1 cellular context compared by ENCODE assay signal in genomic region chr7:108226723-108227359, GRCh38.
TF ChIP-seq lines count a peak whose summit lies in the region.

No MANE protein-coding gene starts in this region.

TF ChIP-seq in K562, 482 proteins besides CTCF, POLR2A, EP300 and RAD21 (continued from another document):
- TF ChIP-seq ZBTB33 (CRISPR knock-in tag; IDR thresholded peaks at IDR 0.05) = no peak
- no peak for TF ChIP-seq HDAC3 (IDR thresholded peaks at IDR 0.05; ENCODE audit: borderline replicate concordance, partially characterized antibody)
- no peak for TF ChIP-seq BHLHE40 (IDR thresholded peaks at IDR 0.05; ENCODE audit: low read length)
- TF ChIP-seq SMARCE1 (IDR thresholded peaks at IDR 0.05) = peak; percentile 19; the same call in 1 of the 2 replicates
- TF ChIP-seq PHB2 (IDR thresholded peaks at IDR 0.05; ENCODE audit: low read depth) = no peak
- no peak for TF ChIP-seq THRA (IDR thresholded peaks at IDR 0.05)
- TF ChIP-seq SRSF7 (optimal IDR thresholded peaks at IDR 0.05; ENCODE audit: low read depth, low read length) = no peak
- TF ChIP-seq GABPB2 (CRISPR knock-in tag; conservative IDR thresholded peaks at IDR 0.05) = no peak
- TF ChIP-seq E2F8 (IDR thresholded peaks at IDR 0.05; ENCODE audit: low read depth, partially characterized antibody) = no peak
- no peak for TF ChIP-seq TEAD2 (tag; IDR thresholded peaks at IDR 0.05)
- no peak for TF ChIP-seq HDAC2 (IDR thresholded peaks at IDR 0.05)
- TF ChIP-seq ZNF41 (CRISPR knock-in tag; conservative IDR thresholded peaks at IDR 0.05) = no peak
- TF ChIP-seq U2AF2 (optimal IDR thresholded peaks at IDR 0.05; ENCODE audit: low read depth, low read length) = no peak
- no peak for TF ChIP-seq ETV5 (CRISPR knock-in tag; IDR thresholded peaks at IDR 0.05; ENCODE audit: low read depth)
- no peak for TF ChIP-seq EGR1 (conservative IDR thresholded peaks at IDR 0.05)
- no peak for TF ChIP-seq RBM25 (IDR thresholded peaks at IDR 0.05; ENCODE audit: low read depth, low read length, severe bottlenecking)
- TF ChIP-seq TFAP4 (CRISPR knock-in tag; IDR thresholded peaks at IDR 0.05; ENCODE audit: borderline replicate concordance) = 0 out of 2 replicates have a peak, but pooled peaks have one; percentile 13
- TF ChIP-seq IRF9 (tag; IDR thresholded peaks at IDR 0.05) = no peak
- TF ChIP-seq RFX7 (CRISPR knock-in tag; IDR thresholded peaks at IDR 0.05) = no peak
- no peak for TF ChIP-seq SMAD2 (IDR thresholded peaks at IDR 0.05; ENCODE audit: low read depth, low read length)
- no peak for TF ChIP-seq RBM15 (IDR thresholded peaks at IDR 0.05; ENCODE audit: insufficient read depth, low read length)
- TF ChIP-seq ZFPM2 (CRISPR knock-in tag; IDR thresholded peaks at IDR 0.05) = no peak
- TF ChIP-seq ARID1B (IDR thresholded peaks at IDR 0.05) = peak; percentile 40; the same call in 1 of the 2 replicates
- TF ChIP-seq MED1 (CRISPR knock-in tag; IDR thresholded peaks at IDR 0.05; ENCODE audit: borderline replicate concordance) = no peak
- no peak for TF ChIP-seq ZNF274 (IDR thresholded peaks at IDR 0.05; ENCODE audit: borderline replicate concordance, low read depth, low read length)
- TF ChIP-seq ZNF124 (CRISPR knock-in tag; IDR thresholded peaks at IDR 0.05) = no peak
- TF ChIP-seq E2F6 (IDR thresholded peaks at IDR 0.05; ENCODE audit: borderline replicate concordance in 1 of 2, extremely low read depth in 1 of 2, insufficient read depth in 1 of 2, insufficient read length in 1 of 2, low read depth in 1 of 2, low read length in 1 of 2, poor library complexity in 1 of 2, severe bottlenecking in 1 of 2) = no peak
- no peak for TF ChIP-seq HMGXB4 (CRISPR knock-in tag; IDR thresholded peaks at IDR 0.05)
- no peak for TF ChIP-seq NCOA6 (IDR thresholded peaks at IDR 0.05)
- no peak for TF ChIP-seq ZNF655 (CRISPR knock-in tag; IDR thresholded peaks at IDR 0.05)
- TF ChIP-seq CREB3 (tag; conservative IDR thresholded peaks at IDR 0.05; ENCODE audit: low read depth) = no peak
- no peak for TF ChIP-seq GATAD2B (IDR thresholded peaks at IDR 0.05; ENCODE audit: borderline replicate concordance)
- 0 out of 2 replicates have a peak, but pooled peaks have one; percentile 15 for TF ChIP-seq EP400 (IDR thresholded peaks at IDR 0.05)
- TF ChIP-seq FOXM1 (IDR thresholded peaks at IDR 0.05; ENCODE audit: low read depth) = no peak
- TF ChIP-seq FOXM1 (CRISPR knock-in tag; IDR thresholded peaks at IDR 0.05; ENCODE audit: low read depth) = no peak
- no peak for TF ChIP-seq TFAM (CRISPR knock-in tag; conservative IDR thresholded peaks at IDR 0.05)
- TF ChIP-seq MIER1 (IDR thresholded peaks at IDR 0.05; ENCODE audit: low read depth) = no peak
